Comparison of ENCODE assay signal across 2 cellular contexts in genomic region chr7:87199241-87199640, GRCh38.
TF ChIP-seq lines count a peak whose summit lies in the region.

No MANE protein-coding gene starts in this region.

TF ChIP-seq in GM23338, 12 proteins besides CTCF, POLR2A, EP300 and RAD21:
- TF ChIP-seq ZNF331 (CRISPR knock-in tag; IDR thresholded peaks at IDR 0.05; ENCODE audit: low read depth): no peak
- peak; percentile 26; the same call in 1 of the 2 replicates for TF ChIP-seq POLR2AphosphoS5 (IDR thresholded peaks at IDR 0.05; ENCODE audit: low read depth)

TF ChIP-seq in K562, 482 proteins besides CTCF, POLR2A, EP300 and RAD21:
- no peak for TF ChIP-seq EWSR1 (IDR thresholded peaks at IDR 0.05; ENCODE audit: borderline replicate concordance, low read depth, partially characterized antibody)
- TF ChIP-seq POLR2AphosphoS2 (IDR thresholded peaks at IDR 0.05; ENCODE audit: low read length): 0 out of 2 replicates have a peak, but pooled peaks have one; percentile 65
- peak; percentile 40; the same call in 1 of the 2 replicates for TF ChIP-seq POLR2AphosphoS5 (IDR thresholded peaks at IDR 0.05; ENCODE audit: control insufficient read depth, insufficient read depth, low read depth, low read length)
- TF ChIP-seq ATF1 (CRISPR knock-in tag; IDR thresholded peaks at IDR 0.05): no peak
- TF ChIP-seq ATF1 (tag; IDR thresholded peaks at IDR 0.05): no peak
